In the genomic region with DNA sequence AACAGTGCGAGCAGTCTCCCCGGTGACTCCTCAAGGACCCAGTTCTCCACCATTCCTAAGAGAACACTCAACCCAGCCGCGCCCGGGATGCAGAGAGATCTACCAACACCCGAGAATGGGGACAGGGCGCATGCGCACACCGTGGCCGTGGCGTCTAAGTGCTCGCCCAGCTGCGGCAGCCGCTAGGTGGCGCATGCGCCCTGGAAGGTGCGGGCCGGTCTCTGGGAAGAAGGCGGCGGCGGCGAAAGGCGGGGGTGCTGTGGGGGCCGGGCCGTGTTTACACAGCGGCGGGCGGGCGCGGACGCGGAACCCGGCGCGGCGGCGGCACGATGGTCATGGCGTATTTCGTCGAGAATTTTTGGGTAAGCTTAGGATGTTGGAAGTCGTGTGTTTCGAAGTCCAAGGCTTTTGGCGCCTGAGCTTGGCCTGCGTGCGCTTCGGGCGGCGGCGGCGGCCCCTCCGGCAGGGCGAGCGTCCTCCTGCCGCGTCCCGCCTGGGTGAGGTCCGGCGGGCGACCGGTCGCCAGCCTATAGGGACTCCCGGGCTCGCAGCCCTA, we compare ENCODE assay signal across 1 cellular context.
TF ChIP-seq lines count a peak whose summit lies in the region.

A gene with protein sequence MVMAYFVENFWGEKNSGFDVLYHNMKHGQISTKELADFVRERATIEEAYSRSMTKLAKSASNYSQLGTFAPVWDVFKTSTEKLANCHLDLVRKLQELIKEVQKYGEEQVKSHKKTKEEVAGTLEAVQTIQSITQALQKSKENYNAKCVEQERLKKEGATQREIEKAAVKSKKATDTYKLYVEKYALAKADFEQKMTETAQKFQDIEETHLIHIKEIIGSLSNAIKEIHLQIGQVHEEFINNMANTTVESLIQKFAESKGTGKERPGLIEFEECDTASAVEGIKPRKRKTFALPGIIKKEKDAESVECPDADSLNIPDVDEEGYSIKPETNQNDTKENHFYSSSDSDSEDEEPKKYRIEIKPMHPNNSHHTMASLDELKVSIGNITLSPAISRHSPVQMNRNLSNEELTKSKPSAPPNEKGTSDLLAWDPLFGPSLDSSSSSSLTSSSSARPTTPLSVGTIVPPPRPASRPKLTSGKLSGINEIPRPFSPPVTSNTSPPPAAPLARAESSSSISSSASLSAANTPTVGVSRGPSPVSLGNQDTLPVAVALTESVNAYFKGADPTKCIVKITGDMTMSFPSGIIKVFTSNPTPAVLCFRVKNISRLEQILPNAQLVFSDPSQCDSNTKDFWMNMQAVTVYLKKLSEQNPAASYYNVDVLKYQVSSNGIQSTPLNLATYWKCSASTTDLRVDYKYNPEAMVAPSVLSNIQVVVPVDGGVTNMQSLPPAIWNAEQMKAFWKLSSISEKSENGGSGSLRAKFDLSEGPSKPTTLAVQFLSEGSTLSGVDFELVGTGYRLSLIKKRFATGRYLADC (plus strand): TSS at position 274 of the 556 bp plus-strand sequence. CDS start 56 bp downstream, at position 330.

TF ChIP-seq in HepG2, 621 proteins besides CTCF, POLR2A, EP300 and RAD21 (continued from another document and continues in another):
- TF ChIP-seq USF2 (IDR thresholded peaks at IDR 0.05; ENCODE audit: low read depth, low read length) = no peak
- TF ChIP-seq USF2 (CRISPR knock-in tag; IDR thresholded peaks at IDR 0.05; ENCODE audit: borderline replicate concordance) = no peak; the same call in 1 of the 2 replicates
- TF ChIP-seq, protein P1, sequence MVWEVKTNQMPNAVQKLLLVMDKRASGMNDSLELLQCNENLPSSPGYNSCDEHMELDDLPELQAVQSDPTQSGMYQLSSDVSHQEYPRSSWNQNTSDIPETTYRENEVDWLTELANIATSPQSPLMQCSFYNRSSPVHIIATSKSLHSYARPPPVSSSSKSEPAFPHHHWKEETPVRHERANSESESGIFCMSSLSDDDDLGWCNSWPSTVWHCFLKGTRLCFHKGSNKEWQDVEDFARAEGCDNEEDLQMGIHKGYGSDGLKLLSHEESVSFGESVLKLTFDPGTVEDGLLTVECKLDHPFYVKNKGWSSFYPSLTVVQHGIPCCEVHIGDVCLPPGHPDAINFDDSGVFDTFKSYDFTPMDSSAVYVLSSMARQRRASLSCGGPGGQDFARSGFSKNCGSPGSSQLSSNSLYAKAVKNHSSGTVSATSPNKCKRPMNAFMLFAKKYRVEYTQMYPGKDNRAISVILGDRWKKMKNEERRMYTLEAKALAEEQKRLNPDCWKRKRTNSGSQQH (CRISPR knock-in tag; IDR thresholded peaks at IDR 0.05; ENCODE audit: low read depth) = no peak
- TF ChIP-seq, protein P2, sequence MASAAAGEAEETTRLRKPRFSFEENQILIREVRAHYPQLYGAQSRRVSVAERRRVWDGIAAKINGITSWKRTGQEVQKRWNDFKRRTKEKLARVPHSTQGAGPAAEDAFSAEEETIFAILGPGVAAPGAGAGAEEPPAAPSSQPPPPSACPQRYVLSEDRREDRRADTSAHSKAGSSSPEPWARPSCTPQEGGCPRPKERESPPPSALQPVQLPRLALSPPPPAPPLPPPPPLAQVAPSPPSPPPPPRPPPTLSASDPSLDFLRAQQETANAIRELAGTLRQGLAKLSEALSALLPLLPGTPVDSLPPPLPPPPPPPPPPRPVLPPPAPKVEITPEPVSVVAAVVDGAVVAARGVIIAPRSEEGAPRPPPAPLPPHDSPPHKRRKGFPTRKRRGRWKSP (CRISPR knock-in tag; IDR thresholded peaks at IDR 0.05) = peak; percentile 85
- TF ChIP-seq ZNF101 (CRISPR knock-in tag; IDR thresholded peaks at IDR 0.05; ENCODE audit: borderline replicate concordance, low read depth) = no peak
- TF ChIP-seq ZNF501 (CRISPR knock-in tag; IDR thresholded peaks at IDR 0.05) = peak; percentile 61
- TF ChIP-seq, protein P3, sequence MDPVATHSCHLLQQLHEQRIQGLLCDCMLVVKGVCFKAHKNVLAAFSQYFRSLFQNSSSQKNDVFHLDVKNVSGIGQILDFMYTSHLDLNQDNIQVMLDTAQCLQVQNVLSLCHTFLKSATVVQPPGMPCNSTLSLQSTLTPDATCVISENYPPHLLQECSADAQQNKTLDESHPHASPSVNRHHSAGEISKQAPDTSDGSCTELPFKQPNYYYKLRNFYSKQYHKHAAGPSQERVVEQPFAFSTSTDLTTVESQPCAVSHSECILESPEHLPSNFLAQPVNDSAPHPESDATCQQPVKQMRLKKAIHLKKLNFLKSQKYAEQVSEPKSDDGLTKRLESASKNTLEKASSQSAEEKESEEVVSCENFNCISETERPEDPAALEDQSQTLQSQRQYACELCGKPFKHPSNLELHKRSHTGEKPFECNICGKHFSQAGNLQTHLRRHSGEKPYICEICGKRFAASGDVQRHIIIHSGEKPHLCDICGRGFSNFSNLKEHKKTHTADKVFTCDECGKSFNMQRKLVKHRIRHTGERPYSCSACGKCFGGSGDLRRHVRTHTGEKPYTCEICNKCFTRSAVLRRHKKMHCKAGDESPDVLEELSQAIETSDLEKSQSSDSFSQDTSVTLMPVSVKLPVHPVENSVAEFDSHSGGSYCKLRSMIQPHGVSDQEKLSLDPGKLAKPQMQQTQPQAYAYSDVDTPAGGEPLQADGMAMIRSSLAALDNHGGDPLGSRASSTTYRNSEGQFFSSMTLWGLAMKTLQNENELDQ (CRISPR knock-in tag; IDR thresholded peaks at IDR 0.05; ENCODE audit: borderline replicate concordance) = no peak
- TF ChIP-seq KAT2B (IDR thresholded peaks at IDR 0.05; ENCODE audit: borderline replicate concordance, low read depth, low read length) = no peak
- TF ChIP-seq ZMYM4 (CRISPR knock-in tag; IDR thresholded peaks at IDR 0.05) = peak; percentile 84
- TF ChIP-seq ZNF839 (CRISPR knock-in tag; IDR thresholded peaks at IDR 0.05; ENCODE audit: borderline replicate concordance) = peak; percentile 30; the same call in 1 of the 2 replicates
- TF ChIP-seq SIN3A (IDR thresholded peaks at IDR 0.05; ENCODE audit: borderline replicate concordance, low read depth, low read length) = peak; percentile 9; the same call in 1 of the 2 replicates
- TF ChIP-seq SP2 (CRISPR knock-in tag; IDR thresholded peaks at IDR 0.05) = 0 out of 2 replicates have a peak, but pooled peaks have one; percentile 38
- TF ChIP-seq KLF9 (CRISPR knock-in tag; IDR thresholded peaks at IDR 0.05; ENCODE audit: low read depth) = no peak
- TF ChIP-seq ZNF367 (CRISPR knock-in tag; IDR thresholded peaks at IDR 0.05; ENCODE audit: borderline replicate concordance) = no peak
- TF ChIP-seq SRSF4 (IDR thresholded peaks at IDR 0.05; ENCODE audit: low read depth, low read length, poor library complexity, severe bottlenecking) = no peak
- TF ChIP-seq ZSCAN21 (CRISPR knock-in tag; IDR thresholded peaks at IDR 0.05; ENCODE audit: borderline replicate concordance) = peak; percentile 95
- TF ChIP-seq, protein P4, sequence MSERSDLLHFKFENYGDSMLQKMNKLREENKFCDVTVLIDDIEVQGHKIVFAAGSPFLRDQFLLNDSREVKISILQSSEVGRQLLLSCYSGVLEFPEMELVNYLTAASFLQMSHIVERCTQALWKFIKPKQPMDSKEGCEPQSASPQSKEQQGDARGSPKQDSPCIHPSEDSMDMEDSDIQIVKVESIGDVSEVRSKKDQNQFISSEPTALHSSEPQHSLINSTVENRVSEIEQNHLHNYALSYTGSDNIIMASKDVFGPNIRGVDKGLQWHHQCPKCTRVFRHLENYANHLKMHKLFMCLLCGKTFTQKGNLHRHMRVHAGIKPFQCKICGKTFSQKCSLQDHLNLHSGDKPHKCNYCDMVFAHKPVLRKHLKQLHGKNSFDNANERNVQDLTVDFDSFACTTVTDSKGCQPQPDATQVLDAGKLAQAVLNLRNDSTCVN (CRISPR knock-in tag; IDR thresholded peaks at IDR 0.05; ENCODE audit: borderline replicate concordance) = no peak
- TF ChIP-seq, protein P5, sequence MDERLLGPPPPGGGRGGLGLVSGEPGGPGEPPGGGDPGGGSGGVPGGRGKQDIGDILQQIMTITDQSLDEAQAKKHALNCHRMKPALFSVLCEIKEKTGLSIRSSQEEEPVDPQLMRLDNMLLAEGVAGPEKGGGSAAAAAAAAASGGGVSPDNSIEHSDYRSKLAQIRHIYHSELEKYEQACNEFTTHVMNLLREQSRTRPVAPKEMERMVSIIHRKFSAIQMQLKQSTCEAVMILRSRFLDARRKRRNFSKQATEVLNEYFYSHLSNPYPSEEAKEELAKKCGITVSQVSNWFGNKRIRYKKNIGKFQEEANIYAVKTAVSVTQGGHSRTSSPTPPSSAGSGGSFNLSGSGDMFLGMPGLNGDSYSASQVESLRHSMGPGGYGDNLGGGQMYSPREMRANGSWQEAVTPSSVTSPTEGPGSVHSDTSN (CRISPR knock-in tag; IDR thresholded peaks at IDR 0.05) = no peak
- peak; percentile 87 for TF ChIP-seq HOXA3 (CRISPR knock-in tag; IDR thresholded peaks at IDR 0.05)
- no peak for TF ChIP-seq ZNF75D (CRISPR knock-in tag; IDR thresholded peaks at IDR 0.05; ENCODE audit: borderline replicate concordance)
- 0 out of 2 replicates have a peak, but pooled peaks have one; percentile 13 for TF ChIP-seq ZNF235 (CRISPR knock-in tag; IDR thresholded peaks at IDR 0.05; ENCODE audit: borderline replicate concordance)
- peak; percentile 68; the same call in 1 of the 2 replicates for TF ChIP-seq KLF11 (CRISPR knock-in tag; IDR thresholded peaks at IDR 0.05)
- TF ChIP-seq, protein P6, sequence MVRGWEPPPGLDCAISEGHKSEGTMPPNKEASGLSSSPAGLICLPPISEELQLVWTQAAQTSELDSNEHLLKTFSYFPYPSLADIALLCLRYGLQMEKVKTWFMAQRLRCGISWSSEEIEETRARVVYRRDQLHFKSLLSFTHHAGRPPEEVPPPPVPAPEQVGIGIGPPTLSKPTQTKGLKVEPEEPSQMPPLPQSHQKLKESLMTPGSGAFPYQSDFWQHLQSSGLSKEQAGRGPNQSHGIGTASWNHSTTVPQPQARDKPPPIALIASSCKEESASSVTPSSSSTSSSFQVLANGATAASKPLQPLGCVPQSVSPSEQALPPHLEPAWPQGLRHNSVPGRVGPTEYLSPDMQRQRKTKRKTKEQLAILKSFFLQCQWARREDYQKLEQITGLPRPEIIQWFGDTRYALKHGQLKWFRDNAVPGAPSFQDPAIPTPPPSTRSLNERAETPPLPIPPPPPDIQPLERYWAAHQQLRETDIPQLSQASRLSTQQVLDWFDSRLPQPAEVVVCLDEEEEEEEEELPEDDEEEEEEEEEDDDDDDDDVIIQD (CRISPR knock-in tag; IDR thresholded peaks at IDR 0.05; ENCODE audit: low read depth) = no peak
- TF ChIP-seq SALL1 (CRISPR knock-in tag; IDR thresholded peaks at IDR 0.05) = peak; percentile 89
- no peak for TF ChIP-seq ZXDC (CRISPR knock-in tag; IDR thresholded peaks at IDR 0.05)
- TF ChIP-seq SALL2 (CRISPR knock-in tag; IDR thresholded peaks at IDR 0.05) = peak; percentile 28; the same call in 1 of the 2 replicates
- peak; percentile 96 for TF ChIP-seq MTF2 (CRISPR knock-in tag; IDR thresholded peaks at IDR 0.05; ENCODE audit: borderline replicate concordance)
- peak; percentile 88 for TF ChIP-seq DRAP1 (CRISPR knock-in tag; IDR thresholded peaks at IDR 0.05)
- no peak for TF ChIP-seq ZNF34 (CRISPR knock-in tag; IDR thresholded peaks at IDR 0.05; ENCODE audit: borderline replicate concordance)
- no peak for TF ChIP-seq ZNF512 (CRISPR knock-in tag; IDR thresholded peaks at IDR 0.05)
- no peak for TF ChIP-seq ZNF674 (CRISPR knock-in tag; IDR thresholded peaks at IDR 0.05; ENCODE audit: low read depth)
- peak; percentile 50 for TF ChIP-seq KMT2A (CRISPR knock-in tag; IDR thresholded peaks at IDR 0.05)
